Comparison of ENCODE assay signal across 26 cellular contexts in genomic region chr18:73060666-73061270, GRCh38.
DNase-seq lines count a peak whose midpoint lies in the region; ATAC-seq and TF ChIP-seq lines count a peak whose summit lies in the region.
"Had no signal": no experiment of that assay in that cellular context is flagged by ENCODE, and none has a peak within 500 bp of the region (broad histone marks: within the 10 kb centered on the region; RNA-seq: fewer than 3 reads in every experiment).

No MANE protein-coding gene starts in this region.

- ATAC-seq in foreskin keratinocyte = no peak
- no peak for ATAC-seq in HG02759 (IDR thresholded peaks at IDR 0.05; ENCODE audit: unreplicated experiment)
- ATAC-seq in aorta (ENCODE audit: low FRiP score) = no peak
- ATAC-seq: activated T-helper 17 cell treated with anti-CD3 and anti-CD28 coated beads, Interleukin-2, amount 50 U/mL, for 72 hours; HCT116; left lobe of liver; naive thymus-derived CD4-positive, alpha-beta T cell; stimulated activated naive B cell treated with anti-CD40 and anti-IgM and Interleukin-4, amounts not matched to agents 10 μg/mL and 1 μg/mL and 100 μg/mL, for 72 hours had no signal

- H3K27ac ChIP-seq in breast epithelium (peak overlapping the region; percentile 7 to 10), foreskin keratinocyte (no peak overlapping the region), aorta (ENCODE audit: low read depth in 1 of 2, low read length in 2 of 2) (no peak overlapping the region), coronary artery (no peak overlapping the region)
- H3K27ac ChIP-seq: SK-N-MC, testis, uterus, WERI-Rb-1 had no signal

- no peaks in the 10 kb centered on the region for H3K9me3 ChIP-seq in breast epithelium
- no peaks in the 10 kb centered on the region for H3K9me3 ChIP-seq in aorta (ENCODE audit: control insufficient read depth, low read length)
- H3K9me3 ChIP-seq: testis, uterus had no signal

- WGBS in aorta, 2 donors = 12 to 37% methylated on average over 4 of the region's 4 CpGs

- peak; percentile 64 for DNase-seq in AG09319 (ENCODE audit: extremely low read depth, low read depth)
- DNase-seq in NCI-H446 (lab: John Stamatoyannopoulos, UW) = peak; percentile 62 to 63
- DNase-seq in breast epithelium (ENCODE audit: low spot score in 2 of 2) = no peak
- peak; percentile 20 to 29 for DNase-seq in foreskin keratinocyte
- DNase-seq in aorta = no peak
- DNase-seq in coronary artery (ENCODE audit: low spot score) = no peak
- DNase-seq in central memory CD4-positive, alpha-beta T cell = no peak
- DNase-seq: activated naive CD8-positive, alpha-beta T cell treated with anti-CD3 and anti-CD28 coated beads for 36 hours; CD4-positive, alpha-beta T cell; GF-D8; head of caudate nucleus; KBM-7; naive thymus-derived CD4-positive, alpha-beta T cell; NCI-H1694 treated with DMSO at 0.1 percent for 48 hours; NCI-H82; retina; stimulated activated naive B cell treated with anti-CD40 and anti-IgM and Interleukin-4, amounts not matched to agents 10 μg/mL and 1 μg/mL and 100 μg/mL, for 72 hours; testis; uterus; WERI-Rb-1 had no signal

- H3K4me3 ChIP-seq in breast epithelium = no peak overlapping the region
- no peak overlapping the region for H3K4me3 ChIP-seq in aorta (ENCODE audit: low read length in 2 of 2)
- H3K4me3 ChIP-seq in coronary artery = no peak overlapping the region
- H3K4me3 ChIP-seq: SK-N-MC, smooth muscle cell, testis, uterus had no signal

- H3K4me1 ChIP-seq in breast epithelium (no peaks in the 10 kb centered on the region), foreskin keratinocyte (no peaks in the 10 kb centered on the region), aorta (ENCODE audit: control insufficient read depth in 1 of 2, insufficient read depth in 2 of 2, low read length in 2 of 2) (no peaks in the 10 kb centered on the region)
- H3K4me1 ChIP-seq: testis, uterus had no signal

- H3K36me3 ChIP-seq in breast epithelium (no peaks in the 10 kb centered on the region), aorta (ENCODE audit: control insufficient read depth in 1 of 2, insufficient read depth in 2 of 2, low read length in 1 of 2) (no peaks in the 10 kb centered on the region)
- H3K36me3 ChIP-seq: uterus, WERI-Rb-1 had no signal

- intact Hi-C loops in breast epithelium (cut with DNase I; ENCODE audit: low total_unique reads) = no loop called here
- intact Hi-C loops in aorta (cut with DNase I) = no loop called here

- TF ChIP-seq CTCF in AG09319 (IDR thresholded peaks at IDR 0.05; ENCODE audit: low read depth, low read length) (no peak), breast epithelium (IDR thresholded peaks at IDR 0.05) (no peak), foreskin keratinocyte (conservative IDR thresholded peaks at IDR 0.05) (no peak), coronary artery (IDR thresholded peaks at IDR 0.05) (no peak)

- no peak for TF ChIP-seq POLR2A in breast epithelium (IDR thresholded peaks at IDR 0.05)

- H3K27me3 ChIP-seq in breast epithelium (no peaks in the 10 kb centered on the region), foreskin keratinocyte (no peaks in the 10 kb centered on the region), aorta (ENCODE audit: control insufficient read depth in 1 of 2, insufficient read depth in 2 of 2, low read length in 1 of 2) (no peaks in the 10 kb centered on the region)
- H3K27me3 ChIP-seq: testis, uterus had no signal

Comparison
In these comparisons a context has a peak if more than half of its experiments do, and no peak if none do; other contexts are left out.
1. DNase-seq: peak in AG09319 (single experiment), NCI-H446 (2 of 2) and foreskin keratinocyte (2 of 2); none in breast epithelium (0 of 2), aorta (0 of 2), coronary artery (single experiment) and central memory CD4-positive, alpha-beta T cell (single experiment).
2. H3K27ac ChIP-seq: peak in breast epithelium (2 of 2); none in foreskin keratinocyte (single experiment), aorta (0 of 2) and coronary artery (0 of 2).